Comparison of ENCODE assay signal across 23 cellular contexts in the genomic region with DNA sequence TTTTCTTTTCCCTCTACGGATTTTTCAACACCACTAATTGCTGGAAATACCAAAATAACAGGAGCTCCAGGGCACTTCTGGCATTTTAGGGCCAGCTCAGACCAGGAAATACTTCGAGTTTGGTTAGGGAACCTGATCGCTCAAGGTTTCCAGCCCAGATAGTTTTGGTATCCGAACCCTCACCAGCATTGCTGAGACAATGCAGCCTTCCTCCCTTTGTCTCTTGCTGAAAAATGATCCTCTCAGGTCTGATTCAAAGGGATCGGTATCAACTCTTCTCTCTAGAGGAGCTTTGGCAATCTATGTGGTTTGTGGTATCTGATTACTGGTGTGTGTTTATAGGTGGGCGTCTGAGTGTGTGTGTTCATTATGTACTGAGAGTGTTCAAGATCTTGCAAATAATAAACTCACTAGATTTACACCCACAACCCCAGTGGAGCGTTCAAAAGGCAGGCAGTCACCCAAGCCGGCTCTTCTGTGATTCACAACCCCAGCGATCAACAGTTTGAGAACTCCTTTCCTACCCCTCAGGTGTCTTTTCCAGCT.
"Had no signal": no experiment of that assay in that cellular context is flagged by ENCODE, and none has a peak within 500 bp of the region (broad histone marks: within the 10 kb centered on the region; RNA-seq: fewer than 3 reads in every experiment).

No MANE protein-coding gene starts in this region.

- H3K36me3 Mint-ChIP-seq: immature natural killer cell; natural killer cell; neural progenitor cell; stimulated activated naive B cell treated with anti-CD40 and anti-IgM and Interleukin-4, amounts not matched to agents 10 μg/mL and 1 μg/mL and 100 μg/mL, for 72 hours had no signal

- H3K27ac ChIP-seq: dorsolateral prefrontal cortex, gastroesophageal sphincter, neural progenitor cell, pancreas, thoracic aorta, transverse colon had no signal

- H3K27me3 ChIP-seq: gastroesophageal sphincter, neural progenitor cell, pancreas, transverse colon had no signal

- H3K36me3 ChIP-seq: gastroesophageal sphincter, neural progenitor cell, pancreas, thoracic aorta, transverse colon had no signal

- H3K4me3 Mint-ChIP-seq: central memory CD8-positive, alpha-beta T cell; immature natural killer cell; natural killer cell; neural progenitor cell; stimulated activated naive B cell treated with anti-CD40 and anti-IgM and Interleukin-4, amounts not matched to agents 10 μg/mL and 1 μg/mL and 100 μg/mL, for 72 hours; stimulated activated naive CD8-positive, alpha-beta T cell treated with anti-CD3 and anti-CD28 coated beads, Interleukin-15, amount 100 ng/mL, for 72 hours had no signal

- H3K9ac ChIP-seq: neural progenitor cell had no signal

- DNase-seq: cortex of kidney; dorsolateral prefrontal cortex; effector CD8-positive, alpha-beta T cell; glutamatergic neuron; immature natural killer cell; kidney; left cardiac atrium; mesendoderm; mucosa of descending colon; natural killer cell; nucleus accumbens; pancreas; retina; stimulated activated CD4-positive, alpha-beta T cell treated with anti-CD3 and anti-CD28 coated beads, Interleukin-2, amount 100 ng/mL, for 24 hours; stimulated activated CD4-positive, alpha-beta T cell treated with anti-CD3 and anti-CD28 coated beads, Interleukin-4, amount 100 ng/mL, for 4 hours; stimulated activated naive B cell treated with anti-CD40 and anti-IgM and Interleukin-4, amounts not matched to agents 10 μg/mL and 1 μg/mL and 100 μg/mL, for 72 hours; stimulated activated naive CD8-positive, alpha-beta T cell treated with anti-CD3 and anti-CD28 coated beads, Interleukin-15, amount 100 ng/mL, for 72 hours; transverse colon had no signal

- H3K9me3 ChIP-seq: gastroesophageal sphincter, mucosa of descending colon, pancreas, thoracic aorta, transverse colon had no signal

- H2AFZ ChIP-seq: neural progenitor cell had no signal

- H3K27ac Mint-ChIP-seq: immature natural killer cell; natural killer cell; neural progenitor cell; progenitor cell of endocrine pancreas; stimulated activated naive B cell treated with anti-CD40 and anti-IgM and Interleukin-4, amounts not matched to agents 10 μg/mL and 1 μg/mL and 100 μg/mL, for 72 hours; stimulated activated naive CD8-positive, alpha-beta T cell treated with anti-CD3 and anti-CD28 coated beads, Interleukin-15, amount 100 ng/mL, for 72 hours had no signal

- H3K4me1 ChIP-seq: neural progenitor cell, pancreas, transverse colon had no signal

- H3K4me1 Mint-ChIP-seq: central memory CD8-positive, alpha-beta T cell; immature natural killer cell; natural killer cell; neural progenitor cell; stimulated activated naive B cell treated with anti-CD40 and anti-IgM and Interleukin-4, amounts not matched to agents 10 μg/mL and 1 μg/mL and 100 μg/mL, for 72 hours; stimulated activated naive CD8-positive, alpha-beta T cell treated with anti-CD3 and anti-CD28 coated beads, Interleukin-15, amount 100 ng/mL, for 72 hours had no signal

- H3K4me3 ChIP-seq: dorsolateral prefrontal cortex, gastroesophageal sphincter, mucosa of descending colon, neural progenitor cell, pancreas, thoracic aorta, transverse colon had no signal

- H3K9me3 Mint-ChIP-seq: neural progenitor cell; stimulated activated naive CD8-positive, alpha-beta T cell treated with anti-CD3 and anti-CD28 coated beads, Interleukin-15, amount 100 ng/mL, for 72 hours had no signal

- H3K4me2 ChIP-seq: neural progenitor cell had no signal

- H3K27me3 Mint-ChIP-seq: stimulated activated naive B cell treated with anti-CD40 and anti-IgM and Interleukin-4, amounts not matched to agents 10 μg/mL and 1 μg/mL and 100 μg/mL, for 72 hours; stimulated activated naive CD8-positive, alpha-beta T cell treated with anti-CD3 and anti-CD28 coated beads, Interleukin-15, amount 100 ng/mL, for 72 hours had no signal
